Comparison of ENCODE assay signal across 1 cellular context in genomic region chr13:98202026-98202425, GRCh38.
TF ChIP-seq lines count a peak whose summit lies in the region.

No MANE protein-coding gene starts in this region.

TF ChIP-seq in HepG2, 621 proteins besides CTCF, POLR2A, EP300 and RAD21 (continued from another document):
- TF ChIP-seq, protein P1, sequence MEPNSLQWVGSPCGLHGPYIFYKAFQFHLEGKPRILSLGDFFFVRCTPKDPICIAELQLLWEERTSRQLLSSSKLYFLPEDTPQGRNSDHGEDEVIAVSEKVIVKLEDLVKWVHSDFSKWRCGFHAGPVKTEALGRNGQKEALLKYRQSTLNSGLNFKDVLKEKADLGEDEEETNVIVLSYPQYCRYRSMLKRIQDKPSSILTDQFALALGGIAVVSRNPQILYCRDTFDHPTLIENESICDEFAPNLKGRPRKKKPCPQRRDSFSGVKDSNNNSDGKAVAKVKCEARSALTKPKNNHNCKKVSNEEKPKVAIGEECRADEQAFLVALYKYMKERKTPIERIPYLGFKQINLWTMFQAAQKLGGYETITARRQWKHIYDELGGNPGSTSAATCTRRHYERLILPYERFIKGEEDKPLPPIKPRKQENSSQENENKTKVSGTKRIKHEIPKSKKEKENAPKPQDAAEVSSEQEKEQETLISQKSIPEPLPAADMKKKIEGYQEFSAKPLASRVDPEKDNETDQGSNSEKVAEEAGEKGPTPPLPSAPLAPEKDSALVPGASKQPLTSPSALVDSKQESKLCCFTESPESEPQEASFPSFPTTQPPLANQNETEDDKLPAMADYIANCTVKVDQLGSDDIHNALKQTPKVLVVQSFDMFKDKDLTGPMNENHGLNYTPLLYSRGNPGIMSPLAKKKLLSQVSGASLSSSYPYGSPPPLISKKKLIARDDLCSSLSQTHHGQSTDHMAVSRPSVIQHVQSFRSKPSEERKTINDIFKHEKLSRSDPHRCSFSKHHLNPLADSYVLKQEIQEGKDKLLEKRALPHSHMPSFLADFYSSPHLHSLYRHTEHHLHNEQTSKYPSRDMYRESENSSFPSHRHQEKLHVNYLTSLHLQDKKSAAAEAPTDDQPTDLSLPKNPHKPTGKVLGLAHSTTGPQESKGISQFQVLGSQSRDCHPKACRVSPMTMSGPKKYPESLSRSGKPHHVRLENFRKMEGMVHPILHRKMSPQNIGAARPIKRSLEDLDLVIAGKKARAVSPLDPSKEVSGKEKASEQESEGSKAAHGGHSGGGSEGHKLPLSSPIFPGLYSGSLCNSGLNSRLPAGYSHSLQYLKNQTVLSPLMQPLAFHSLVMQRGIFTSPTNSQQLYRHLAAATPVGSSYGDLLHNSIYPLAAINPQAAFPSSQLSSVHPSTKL (CRISPR knock-in tag; IDR thresholded peaks at IDR 0.05) = peak; percentile 45; the same call in 1 of the 2 replicates
- peak; percentile 83 for TF ChIP-seq ZMYM4 (CRISPR knock-in tag; IDR thresholded peaks at IDR 0.05)
- TF ChIP-seq, protein P2, sequence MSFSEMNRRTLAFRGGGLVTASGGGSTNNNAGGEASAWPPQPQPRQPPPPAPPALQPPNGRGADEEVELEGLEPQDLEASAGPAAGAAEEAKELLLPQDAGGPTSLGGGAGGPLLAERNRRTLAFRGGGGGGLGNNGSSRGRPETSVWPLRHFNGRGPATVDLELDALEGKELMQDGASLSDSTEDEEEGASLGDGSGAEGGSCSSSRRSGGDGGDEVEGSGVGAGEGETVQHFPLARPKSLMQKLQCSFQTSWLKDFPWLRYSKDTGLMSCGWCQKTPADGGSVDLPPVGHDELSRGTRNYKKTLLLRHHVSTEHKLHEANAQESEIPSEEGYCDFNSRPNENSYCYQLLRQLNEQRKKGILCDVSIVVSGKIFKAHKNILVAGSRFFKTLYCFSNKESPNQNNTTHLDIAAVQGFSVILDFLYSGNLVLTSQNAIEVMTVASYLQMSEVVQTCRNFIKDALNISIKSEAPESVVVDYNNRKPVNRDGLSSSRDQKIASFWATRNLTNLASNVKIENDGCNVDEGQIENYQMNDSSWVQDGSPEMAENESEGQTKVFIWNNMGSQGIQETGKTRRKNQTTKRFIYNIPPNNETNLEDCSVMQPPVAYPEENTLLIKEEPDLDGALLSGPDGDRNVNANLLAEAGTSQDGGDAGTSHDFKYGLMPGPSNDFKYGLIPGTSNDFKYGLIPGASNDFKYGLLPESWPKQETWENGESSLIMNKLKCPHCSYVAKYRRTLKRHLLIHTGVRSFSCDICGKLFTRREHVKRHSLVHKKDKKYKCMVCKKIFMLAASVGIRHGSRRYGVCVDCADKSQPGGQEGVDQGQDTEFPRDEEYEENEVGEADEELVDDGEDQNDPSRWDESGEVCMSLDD (CRISPR knock-in tag; IDR thresholded peaks at IDR 0.05; ENCODE audit: borderline replicate concordance) = no peak
- TF ChIP-seq, protein P3, sequence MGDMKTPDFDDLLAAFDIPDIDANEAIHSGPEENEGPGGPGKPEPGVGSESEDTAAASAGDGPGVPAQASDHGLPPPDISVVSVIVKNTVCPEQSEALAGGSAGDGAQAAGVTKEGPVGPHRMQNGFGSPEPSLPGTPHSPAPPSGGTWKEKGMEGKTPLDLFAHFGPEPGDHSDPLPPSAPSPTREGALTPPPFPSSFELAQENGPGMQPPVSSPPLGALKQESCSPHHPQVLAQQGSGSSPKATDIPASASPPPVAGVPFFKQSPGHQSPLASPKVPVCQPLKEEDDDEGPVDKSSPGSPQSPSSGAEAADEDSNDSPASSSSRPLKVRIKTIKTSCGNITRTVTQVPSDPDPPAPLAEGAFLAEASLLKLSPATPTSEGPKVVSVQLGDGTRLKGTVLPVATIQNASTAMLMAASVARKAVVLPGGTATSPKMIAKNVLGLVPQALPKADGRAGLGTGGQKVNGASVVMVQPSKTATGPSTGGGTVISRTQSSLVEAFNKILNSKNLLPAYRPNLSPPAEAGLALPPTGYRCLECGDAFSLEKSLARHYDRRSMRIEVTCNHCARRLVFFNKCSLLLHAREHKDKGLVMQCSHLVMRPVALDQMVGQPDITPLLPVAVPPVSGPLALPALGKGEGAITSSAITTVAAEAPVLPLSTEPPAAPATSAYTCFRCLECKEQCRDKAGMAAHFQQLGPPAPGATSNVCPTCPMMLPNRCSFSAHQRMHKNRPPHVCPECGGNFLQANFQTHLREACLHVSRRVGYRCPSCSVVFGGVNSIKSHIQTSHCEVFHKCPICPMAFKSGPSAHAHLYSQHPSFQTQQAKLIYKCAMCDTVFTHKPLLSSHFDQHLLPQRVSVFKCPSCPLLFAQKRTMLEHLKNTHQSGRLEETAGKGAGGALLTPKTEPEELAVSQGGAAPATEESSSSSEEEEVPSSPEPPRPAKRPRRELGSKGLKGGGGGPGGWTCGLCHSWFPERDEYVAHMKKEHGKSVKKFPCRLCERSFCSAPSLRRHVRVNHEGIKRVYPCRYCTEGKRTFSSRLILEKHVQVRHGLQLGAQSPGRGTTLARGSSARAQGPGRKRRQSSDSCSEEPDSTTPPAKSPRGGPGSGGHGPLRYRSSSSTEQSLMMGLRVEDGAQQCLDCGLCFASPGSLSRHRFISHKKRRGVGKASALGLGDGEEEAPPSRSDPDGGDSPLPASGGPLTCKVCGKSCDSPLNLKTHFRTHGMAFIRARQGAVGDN (CRISPR knock-in tag; IDR thresholded peaks at IDR 0.05) = peak; percentile 88
- peak; percentile 76; the same call in 1 of the 2 replicates for TF ChIP-seq REPIN1 (CRISPR knock-in tag; IDR thresholded peaks at IDR 0.05; ENCODE audit: borderline replicate concordance, low read depth)
- TF ChIP-seq ELF1 (CRISPR knock-in tag; IDR thresholded peaks at IDR 0.05) = peak; percentile 49; the same call in 1 of the 2 replicates
- TF ChIP-seq, protein P4, sequence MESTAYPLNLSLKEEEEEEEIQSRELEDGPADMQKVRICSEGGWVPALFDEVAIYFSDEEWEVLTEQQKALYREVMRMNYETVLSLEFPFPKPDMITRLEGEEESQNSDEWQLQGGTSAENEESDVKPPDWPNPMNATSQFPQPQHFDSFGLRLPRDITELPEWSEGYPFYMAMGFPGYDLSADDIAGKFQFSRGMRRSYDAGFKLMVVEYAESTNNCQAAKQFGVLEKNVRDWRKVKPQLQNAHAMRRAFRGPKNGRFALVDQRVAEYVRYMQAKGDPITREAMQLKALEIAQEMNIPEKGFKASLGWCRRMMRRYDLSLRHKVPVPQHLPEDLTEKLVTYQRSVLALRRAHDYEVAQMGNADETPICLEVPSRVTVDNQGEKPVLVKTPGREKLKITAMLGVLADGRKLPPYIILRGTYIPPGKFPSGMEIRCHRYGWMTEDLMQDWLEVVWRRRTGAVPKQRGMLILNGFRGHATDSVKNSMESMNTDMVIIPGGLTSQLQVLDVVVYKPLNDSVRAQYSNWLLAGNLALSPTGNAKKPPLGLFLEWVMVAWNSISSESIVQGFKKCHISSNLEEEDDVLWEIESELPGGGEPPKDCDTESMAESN (CRISPR knock-in tag; conservative IDR thresholded peaks at IDR 0.05) = no peak
- no peak for TF ChIP-seq RFXANK (CRISPR knock-in tag; IDR thresholded peaks at IDR 0.05)
- TF ChIP-seq ZNF709 (CRISPR knock-in tag; IDR thresholded peaks at IDR 0.05) = no peak
- no peak for TF ChIP-seq ZNF282 (IDR thresholded peaks at IDR 0.05; ENCODE audit: partially characterized antibody)
- TF ChIP-seq PAWR (CRISPR knock-in tag; IDR thresholded peaks at IDR 0.05; ENCODE audit: borderline replicate concordance) = no peak
- peak; percentile 25; the same call in 1 of the 2 replicates for TF ChIP-seq KDM2A (CRISPR knock-in tag; IDR thresholded peaks at IDR 0.05; ENCODE audit: borderline replicate concordance, low read depth)
- TF ChIP-seq, protein P5, sequence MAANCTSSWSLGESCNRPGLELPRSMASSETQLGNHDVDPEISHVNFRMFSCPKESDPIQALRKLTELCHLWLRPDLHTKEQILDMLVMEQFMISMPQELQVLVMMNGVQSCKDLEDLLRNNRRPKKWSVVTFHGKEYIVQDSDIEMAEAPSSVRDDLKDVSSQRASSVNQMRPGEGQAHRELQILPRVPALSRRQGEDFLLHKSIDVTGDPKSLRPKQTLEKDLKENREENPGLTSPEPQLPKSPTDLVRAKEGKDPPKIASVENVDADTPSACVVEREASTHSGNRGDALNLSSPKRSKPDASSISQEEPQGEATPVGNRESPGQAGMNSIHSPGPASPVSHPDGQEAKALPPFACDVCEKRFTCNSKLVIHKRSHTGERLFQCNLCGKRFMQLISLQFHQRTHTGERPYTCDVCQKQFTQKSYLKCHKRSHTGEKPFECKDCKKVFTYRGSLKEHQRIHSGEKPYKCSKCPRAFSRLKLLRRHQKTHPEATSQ (CRISPR knock-in tag; IDR thresholded peaks at IDR 0.05; ENCODE audit: borderline replicate concordance) = peak; percentile 25; the same call in 1 of the 2 replicates
- 0 out of 2 replicates have a peak, but pooled peaks have one; percentile 22 for TF ChIP-seq CREM (IDR thresholded peaks at IDR 0.05)
- no peak for TF ChIP-seq CREM (CRISPR knock-in tag; IDR thresholded peaks at IDR 0.05)
- no peak for TF ChIP-seq ZNF703 (CRISPR knock-in tag; IDR thresholded peaks at IDR 0.05; ENCODE audit: borderline replicate concordance)
- TF ChIP-seq DNMT3B (CRISPR knock-in tag; conservative IDR thresholded peaks at IDR 0.05) = no peak
- TF ChIP-seq ZMYM3 (CRISPR knock-in tag; IDR thresholded peaks at IDR 0.05) = no peak
- peak; percentile 88 for TF ChIP-seq POGZ (CRISPR knock-in tag; IDR thresholded peaks at IDR 0.05)
- TF ChIP-seq, protein P6, sequence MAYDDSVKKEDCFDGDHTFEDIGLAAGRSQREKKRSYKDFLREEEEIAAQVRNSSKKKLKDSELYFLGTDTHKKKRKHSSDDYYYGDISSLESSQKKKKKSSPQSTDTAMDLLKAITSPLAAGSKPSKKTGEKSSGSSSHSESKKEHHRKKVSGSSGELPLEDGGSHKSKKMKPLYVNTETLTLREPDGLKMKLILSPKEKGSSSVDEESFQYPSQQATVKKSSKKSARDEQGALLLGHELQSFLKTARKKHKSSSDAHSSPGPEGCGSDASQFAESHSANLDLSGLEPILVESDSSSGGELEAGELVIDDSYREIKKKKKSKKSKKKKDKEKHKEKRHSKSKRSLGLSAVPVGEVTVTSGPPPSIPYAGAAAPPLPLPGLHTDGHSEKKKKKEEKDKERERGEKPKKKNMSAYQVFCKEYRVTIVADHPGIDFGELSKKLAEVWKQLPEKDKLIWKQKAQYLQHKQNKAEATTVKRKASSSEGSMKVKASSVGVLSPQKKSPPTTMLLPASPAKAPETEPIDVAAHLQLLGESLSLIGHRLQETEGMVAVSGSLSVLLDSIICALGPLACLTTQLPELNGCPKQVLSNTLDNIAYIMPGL (CRISPR knock-in tag; IDR thresholded peaks at IDR 0.05; ENCODE audit: borderline replicate concordance in 1 of 2, low read depth in 1 of 2) = 0 out of 4 replicates have a peak, but pooled peaks of 1 of the 2 experiments have one; percentile 20
- peak; percentile 85 for TF ChIP-seq ZMYM2 (CRISPR knock-in tag; IDR thresholded peaks at IDR 0.05)
- TF ChIP-seq KDM3A (CRISPR knock-in tag; IDR thresholded peaks at IDR 0.05; ENCODE audit: low read depth) = no peak
- peak; percentile 70; the same call in 1 of the 2 replicates for TF ChIP-seq RXRA (CRISPR knock-in tag; IDR thresholded peaks at IDR 0.05)
TF ChIP-seq in HepG2: peak in this region for 84.
